ENCODE assay signal across 22 cellular contexts in the genomic region with DNA sequence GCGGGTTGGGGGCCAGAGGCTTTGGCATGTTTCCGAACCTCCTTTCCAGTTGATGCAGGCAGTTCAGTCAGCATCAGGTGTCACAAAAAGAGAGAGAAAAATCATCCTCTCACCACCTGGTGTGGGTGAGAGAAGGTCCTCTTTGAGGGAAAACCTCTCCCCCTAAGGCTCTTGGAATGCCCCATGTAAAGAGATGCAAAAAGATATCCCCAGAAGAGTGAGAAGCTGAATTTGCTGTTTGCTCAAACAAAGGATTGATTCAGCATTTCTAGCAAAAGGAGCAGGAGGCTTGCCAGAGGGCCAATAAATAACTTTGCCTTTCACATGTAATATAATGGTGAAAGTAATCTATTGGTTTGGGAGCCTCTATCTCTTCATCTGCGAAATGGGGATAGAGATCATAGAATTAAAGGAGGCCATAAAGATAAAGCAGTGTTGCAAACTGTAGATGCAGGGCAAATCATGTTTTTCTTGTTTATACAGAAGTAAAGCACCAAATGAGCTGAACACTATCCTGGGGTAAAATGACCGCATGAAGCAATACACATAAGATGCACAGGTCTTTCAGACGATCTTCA.
A peak's percentile ranks its signal among the peaks of the same experiment; 100 is the strongest.
DNase-seq lines count a peak whose midpoint lies in the region; ATAC-seq and TF ChIP-seq lines count a peak whose summit lies in the region.
"Had no signal": no experiment of that assay in that cellular context is flagged by ENCODE, and none has a peak within 500 bp of the region (broad histone marks: within the 10 kb centered on the region; RNA-seq: fewer than 3 reads in every experiment).

No MANE protein-coding gene starts in this region.

- no CpG with 5 or more reads among the region's 5 CpGs for WGBS in iPS DF 6.9 (ENCODE audit: insufficient coverage, insufficient read length)

- no peak overlapping the region for H3K9ac ChIP-seq in HUES48 (ENCODE audit: low read depth, low read length)
- H3K9ac ChIP-seq: KMS-11 had no signal

- H3K4me1 ChIP-seq in HUES48 (ENCODE audit: control insufficient read depth, insufficient read depth, low read length) (peaks cover 23% of the 10 kb centered on the region), iPS DF 6.9 (ENCODE audit: control insufficient read depth, insufficient read depth, low read length) (no peaks in the 10 kb centered on the region; the same call in 1 of the 2 replicates)

- no peak for DNase-seq in WTC11 (ENCODE audit: low spot score)
- peak; percentile 27 for DNase-seq in iPS DF 6.9 (ENCODE audit: low read depth, low spot score)
- no peak for DNase-seq in CD4-positive, alpha-beta T cell
- no peak for DNase-seq in stimulated activated CD4-positive, alpha-beta T cell treated with anti-CD3 and anti-CD28 coated beads, Interleukin-4, amount 100 ng/mL, for 4 hours
- DNase-seq: Caco-2; CD4-positive, CD25-positive, alpha-beta regulatory T cell; DMS 273 treated with DMSO at 0.1 percent for 48 hours; DMS79 treated with DMSO at 0.1 percent for 48 hours; HFFc6; IMR-90; NCI-H1092 treated with DMSO at 0.1 percent for 48 hours; NCI-H1436 treated with DMSO at 0.1 percent for 48 hours; NCI-H1930; NCI-H510A; NCI-H82; PC-3; Right ventricle myocardium superior had no signal

- H3K4me3 ChIP-seq in HUES48 (ENCODE audit: low read depth, low read length) (no peak overlapping the region), iPS DF 6.9 (ENCODE audit: low read length) (no peak overlapping the region)
- H3K4me3 ChIP-seq: GM12878 had no signal

- ATAC-seq in WTC11 = peak; percentile 89
- no peak for ATAC-seq in CD4-positive, alpha-beta T cell (ENCODE audit: poor library complexity)
- ATAC-seq in HG03175 (IDR thresholded peaks at IDR 0.05; ENCODE audit: unreplicated experiment) = no peak
- ATAC-seq in GM21360 (IDR thresholded peaks at IDR 0.05; ENCODE audit: unreplicated experiment) = no peak
- ATAC-seq: GM12878 had no signal

- intact Hi-C loops in CD4-positive, alpha-beta T cell (cut with DNase I, micrococcal nuclease) = no loop called here

- H3K9me3 ChIP-seq in HUES48 (ENCODE audit: control insufficient read depth, insufficient read depth, low read length) (no peaks in the 10 kb centered on the region), iPS DF 6.9 (ENCODE audit: control insufficient read depth, insufficient read depth, low read length) (no peaks in the 10 kb centered on the region)
- H3K9me3 ChIP-seq in CD4-positive, alpha-beta T cell (ENCODE audit: control insufficient read depth, low read length) = no peaks in the 10 kb centered on the region
- H3K9me3 ChIP-seq: Caco-2 had no signal

- no peak for TF ChIP-seq CTCF in WTC11 (IDR thresholded peaks at IDR 0.05)
- TF ChIP-seq CTCF in CD4-positive, alpha-beta T cell (IDR thresholded peaks at IDR 0.05) = no peak

- peak overlapping the region; percentile 59 for H3K27ac ChIP-seq in HUES48 (ENCODE audit: low read depth, low read length)
- no peak overlapping the region for H3K27ac ChIP-seq in iPS DF 6.9 (ENCODE audit: low read length)
- no peak overlapping the region for H3K27ac ChIP-seq in CD4-positive, alpha-beta T cell (ENCODE audit: low read depth, low read length)
- H3K27ac ChIP-seq: KMS-11 had no signal

- H3K27me3 ChIP-seq in HUES48 (ENCODE audit: control insufficient read depth, insufficient read depth, low read length) = no peaks in the 10 kb centered on the region
- no peaks in the 10 kb centered on the region for H3K27me3 ChIP-seq in iPS DF 6.9 (ENCODE audit: control insufficient read depth, insufficient read depth, low read length)
- no peaks in the 10 kb centered on the region for H3K27me3 ChIP-seq in CD4-positive, alpha-beta T cell (ENCODE audit: control insufficient read depth, insufficient read depth, low read length)

- CTCF ChIA-PET in WTC11 (lab: Charles Lee) = interaction anchor here (0.6 kb wide), 1 partner anchor 1148 kb away, joined by 3 read pairs; no protein-coding TSS in a partner anchor
- CTCF ChIA-PET in CD4-positive, alpha-beta T cell (lab: Charles Lee) = no interaction called here

- peaks cover 27% of the 10 kb centered on the region for H3K4me1 Mint-ChIP-seq in WTC11
- no peaks in the 10 kb centered on the region for H3K4me1 Mint-ChIP-seq in CD4-positive, alpha-beta T cell (ENCODE audit: low read depth)

- POLR2A ChIA-PET in WTC11 (lab: Charles Lee) = no interaction called here
- POLR2A ChIA-PET in CD4-positive, alpha-beta T cell (lab: Charles Lee) = no interaction called here

- peaks cover 12% of the 10 kb centered on the region; the same call in 1 of the 2 replicates for H3K36me3 Mint-ChIP-seq in WTC11
- H3K36me3 Mint-ChIP-seq in CD4-positive, alpha-beta T cell (ENCODE audit: low read depth) = no peaks in the 10 kb centered on the region
- H3K36me3 Mint-ChIP-seq: CD4-positive, CD25-positive, alpha-beta regulatory T cell had no signal

- H3K4me3 Mint-ChIP-seq in WTC11 = no peak overlapping the region
- H3K4me3 Mint-ChIP-seq in CD4-positive, alpha-beta T cell = no peak overlapping the region
- H3K4me3 Mint-ChIP-seq: CD4-positive, CD25-positive, alpha-beta regulatory T cell; HFFc6 had no signal

- peak overlapping the region; percentile 94 for H3K27ac Mint-ChIP-seq in WTC11
- H3K27ac Mint-ChIP-seq in CD4-positive, alpha-beta T cell = no peak overlapping the region
- H3K27ac Mint-ChIP-seq: CD4-positive, CD25-positive, alpha-beta regulatory T cell; HFFc6 had no signal

- H3K36me3 ChIP-seq in HUES48 (ENCODE audit: control insufficient read depth, insufficient read depth, low read length) = no peaks in the 10 kb centered on the region
- H3K36me3 ChIP-seq in iPS DF 6.9 (ENCODE audit: control insufficient read depth, insufficient read depth, low read length) = no peaks in the 10 kb centered on the region

- H3K27me3 Mint-ChIP-seq in WTC11 (ENCODE audit: low read depth) = no peaks in the 10 kb centered on the region
- H3K27me3 Mint-ChIP-seq in CD4-positive, alpha-beta T cell = no peaks in the 10 kb centered on the region

- H3K9me3 Mint-ChIP-seq in WTC11 = no peaks in the 10 kb centered on the region; the same call in 1 of the 2 replicates
- H3K9me3 Mint-ChIP-seq in CD4-positive, alpha-beta T cell = no peaks in the 10 kb centered on the region

TF ChIP-seq in WTC11, 78 proteins besides CTCF, POLR2A, EP300 and RAD21 (continues in another document):
- TF ChIP-seq FOXP4 (CRISPR knock-in tag; IDR thresholded peaks at IDR 0.05) = no peak
- TF ChIP-seq ZNF121 (CRISPR knock-in tag; IDR thresholded peaks at IDR 0.05) = no peak
- no peak for TF ChIP-seq RORB (CRISPR knock-in tag; IDR thresholded peaks at IDR 0.05)
- TF ChIP-seq, protein P1, sequence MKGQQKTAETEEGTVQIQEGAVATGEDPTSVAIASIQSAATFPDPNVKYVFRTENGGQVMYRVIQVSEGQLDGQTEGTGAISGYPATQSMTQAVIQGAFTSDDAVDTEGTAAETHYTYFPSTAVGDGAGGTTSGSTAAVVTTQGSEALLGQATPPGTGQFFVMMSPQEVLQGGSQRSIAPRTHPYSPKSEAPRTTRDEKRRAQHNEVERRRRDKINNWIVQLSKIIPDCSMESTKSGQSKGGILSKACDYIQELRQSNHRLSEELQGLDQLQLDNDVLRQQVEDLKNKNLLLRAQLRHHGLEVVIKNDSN (CRISPR knock-in tag; IDR thresholded peaks at IDR 0.05) = no peak
- TF ChIP-seq, protein P2, sequence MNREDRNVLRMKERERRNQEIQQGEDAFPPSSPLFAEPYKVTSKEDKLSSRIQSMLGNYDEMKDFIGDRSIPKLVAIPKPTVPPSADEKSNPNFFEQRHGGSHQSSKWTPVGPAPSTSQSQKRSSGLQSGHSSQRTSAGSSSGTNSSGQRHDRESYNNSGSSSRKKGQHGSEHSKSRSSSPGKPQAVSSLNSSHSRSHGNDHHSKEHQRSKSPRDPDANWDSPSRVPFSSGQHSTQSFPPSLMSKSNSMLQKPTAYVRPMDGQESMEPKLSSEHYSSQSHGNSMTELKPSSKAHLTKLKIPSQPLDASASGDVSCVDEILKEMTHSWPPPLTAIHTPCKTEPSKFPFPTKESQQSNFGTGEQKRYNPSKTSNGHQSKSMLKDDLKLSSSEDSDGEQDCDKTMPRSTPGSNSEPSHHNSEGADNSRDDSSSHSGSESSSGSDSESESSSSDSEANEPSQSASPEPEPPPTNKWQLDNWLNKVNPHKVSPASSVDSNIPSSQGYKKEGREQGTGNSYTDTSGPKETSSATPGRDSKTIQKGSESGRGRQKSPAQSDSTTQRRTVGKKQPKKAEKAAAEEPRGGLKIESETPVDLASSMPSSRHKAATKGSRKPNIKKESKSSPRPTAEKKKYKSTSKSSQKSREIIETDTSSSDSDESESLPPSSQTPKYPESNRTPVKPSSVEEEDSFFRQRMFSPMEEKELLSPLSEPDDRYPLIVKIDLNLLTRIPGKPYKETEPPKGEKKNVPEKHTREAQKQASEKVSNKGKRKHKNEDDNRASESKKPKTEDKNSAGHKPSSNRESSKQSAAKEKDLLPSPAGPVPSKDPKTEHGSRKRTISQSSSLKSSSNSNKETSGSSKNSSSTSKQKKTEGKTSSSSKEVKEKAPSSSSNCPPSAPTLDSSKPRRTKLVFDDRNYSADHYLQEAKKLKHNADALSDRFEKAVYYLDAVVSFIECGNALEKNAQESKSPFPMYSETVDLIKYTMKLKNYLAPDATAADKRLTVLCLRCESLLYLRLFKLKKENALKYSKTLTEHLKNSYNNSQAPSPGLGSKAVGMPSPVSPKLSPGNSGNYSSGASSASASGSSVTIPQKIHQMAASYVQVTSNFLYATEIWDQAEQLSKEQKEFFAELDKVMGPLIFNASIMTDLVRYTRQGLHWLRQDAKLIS (CRISPR knock-in tag; IDR thresholded peaks at IDR 0.05; ENCODE audit: borderline replicate concordance) = no peak
- TF ChIP-seq KAT7 (CRISPR knock-in tag; IDR thresholded peaks at IDR 0.05; ENCODE audit: borderline replicate concordance) = no peak
- no peak for TF ChIP-seq SP1 (CRISPR knock-in tag; conservative IDR thresholded peaks at IDR 0.05)
- TF ChIP-seq ZNF423 (CRISPR knock-in tag; IDR thresholded peaks at IDR 0.05) = no peak
- no peak for TF ChIP-seq RELA (CRISPR knock-in tag; IDR thresholded peaks at IDR 0.05; ENCODE audit: borderline replicate concordance)
